ENCODE assay signal across 21 cellular contexts in the genomic region with DNA sequence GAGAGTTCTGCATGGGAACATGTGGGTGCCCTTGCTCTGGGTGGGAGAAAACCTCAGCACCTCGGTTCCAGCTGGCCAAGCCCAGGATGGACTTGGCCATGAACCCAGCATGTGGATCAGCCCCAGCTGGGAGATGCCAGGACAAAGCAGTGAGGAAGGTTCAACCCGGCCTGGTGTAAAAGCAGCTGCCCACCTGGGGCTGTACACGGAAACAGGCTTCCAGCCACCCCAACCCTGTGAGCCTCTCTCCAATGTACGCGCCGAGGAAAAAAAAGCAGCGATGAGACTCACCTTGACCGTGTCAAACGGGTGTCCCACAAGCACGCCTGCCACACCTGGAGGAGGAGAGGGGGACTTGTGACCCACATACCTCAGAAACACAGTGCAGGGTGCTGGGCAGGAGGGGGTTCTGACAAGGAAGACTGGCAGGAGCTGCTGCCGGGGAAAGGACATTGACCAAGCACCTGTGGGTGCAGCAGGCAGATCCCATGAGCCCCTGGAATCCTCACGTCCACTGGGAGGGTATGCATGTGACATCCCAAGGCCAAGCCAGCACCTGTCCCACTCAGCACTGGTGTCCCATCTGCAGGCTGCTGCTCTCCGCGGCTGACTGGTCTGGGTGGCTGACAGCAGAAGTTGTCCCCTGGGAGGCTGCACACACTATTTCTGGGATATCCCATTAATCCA. TPM values are rescaled to one million over a fixed set of nuclear protein-coding genes. Genes with fewer than 3 reads are reported as not detected.
DNase-seq lines count a peak whose midpoint lies in the region; FAIRE-seq and TF ChIP-seq lines count a peak whose summit lies in the region.
"Had no signal": no experiment of that assay in that cellular context is flagged by ENCODE, and none has a peak within 500 bp of the region (broad histone marks: within the 10 kb centered on the region; RNA-seq: fewer than 3 reads in every experiment).

No MANE protein-coding gene starts in this region.

- H2AK5ac ChIP-seq in H9 (ENCODE audit: insufficient read length, low read length) = no peak overlapping the region

- no peak overlapping the region for H4K5ac ChIP-seq in H9 (ENCODE audit: insufficient read length, low read depth, low read length)

- H3K4me3 ChIP-seq in AG04450 (ENCODE audit: low read depth, low read length) (no peak overlapping the region), kidney (ENCODE audit: low read length in 2 of 2) (no peak overlapping the region), skeletal muscle tissue (ENCODE audit: low read length in 3 of 3) (no peak overlapping the region)
- H3K4me3 ChIP-seq: GM23248, lung had no signal

- no peak overlapping the region for H2BK5ac ChIP-seq in H9 (ENCODE audit: insufficient read length, low read length)

- no peaks in the 10 kb centered on the region for H3K23me2 ChIP-seq in H9 (ENCODE audit: insufficient read length, low read depth, low read length, poor library complexity, severe bottlenecking)

- FAIRE-seq in kidney (lab: Jason Lieb, UNC) = no peak

- H3K18ac ChIP-seq in H9 (ENCODE audit: insufficient read length, low read depth, low read length) = no peak overlapping the region

- H3K14ac ChIP-seq in H9 (ENCODE audit: insufficient read depth, low read length) = no peak overlapping the region

- no peak overlapping the region for H3K4ac ChIP-seq in H9 (ENCODE audit: low read depth, low read length)

- no peak overlapping the region for H2BK120ac ChIP-seq in H9 (ENCODE audit: low read depth, low read length, poor library complexity, severe bottlenecking)

- no peak for TF ChIP-seq CTCF in AG04450 (IDR thresholded peaks at IDR 0.05; ENCODE audit: low read depth, low read length)
- TF ChIP-seq CTCF in H9 (conservative IDR thresholded peaks at IDR 0.05) = no peak
- no peak for TF ChIP-seq CTCF in kidney (IDR thresholded peaks at IDR 0.05; ENCODE audit: borderline replicate concordance, extremely low read depth, insufficient read depth)

- peaks cover 33 to 63% (median 56%) of the 10 kb centered on the region in 3 experiments for H3K36me3 Mint-ChIP-seq in H9 (ENCODE audit: insufficient read depth in 1 of 3, low read depth in 3 of 3)
- H3K36me3 Mint-ChIP-seq: naive B cell had no signal

- H3K9me3 ChIP-seq in AG04450 (ENCODE audit: control insufficient read depth, insufficient read depth, low read length) (no peaks in the 10 kb centered on the region), H9 (ENCODE audit: control insufficient read depth, low read depth, low read length) (no peaks in the 10 kb centered on the region), kidney (ENCODE audit: control insufficient read depth in 1 of 2, low read length in 2 of 2) (no peaks in the 10 kb centered on the region), skeletal muscle tissue (ENCODE audit: control insufficient read depth in 3 of 3, low read length in 3 of 3) (no peaks in the 10 kb centered on the region)

- POLR2A ChIA-PET in AG04450 (lab: Yijun Ruan, JAX) = no interaction called here

- H2BK20ac ChIP-seq in H9 (ENCODE audit: low read depth, low read length, poor library complexity, severe bottlenecking) = no peak overlapping the region

- peak overlapping the region in 2 of 3 experiments; percentile 49 to 57; a peak in 3 of 7 replicates for H3K27ac Mint-ChIP-seq in H9
- H3K27ac Mint-ChIP-seq: immature natural killer cell had no signal

- H3K79me1 ChIP-seq in H9 (ENCODE audit: insufficient read depth, low read depth, low read length, poor library complexity, severe bottlenecking) = peaks cover 5% of the 10 kb centered on the region

- WGBS in H9 (ENCODE audit: extremely low coverage, insufficient read length, low lambda C conversion rate) = no CpG with 5 or more reads among the region's 14 CpGs

- no peak overlapping the region; a peak in 1 of 5 replicates for H3K4me3 Mint-ChIP-seq in H9
- H3K4me3 Mint-ChIP-seq: immature natural killer cell had no signal

- no peaks in the 10 kb centered on the region for H3K27me3 ChIP-seq in AG04450 (ENCODE audit: control insufficient read depth, insufficient read depth, low read length)
- H3K27me3 ChIP-seq in H9 (ENCODE audit: insufficient read depth, low read length) = no peaks in the 10 kb centered on the region
- H3K27me3 ChIP-seq in skeletal muscle tissue (ENCODE audit: control insufficient read depth in 3 of 3, insufficient read depth in 3 of 3, low read length in 3 of 3) = no peaks in the 10 kb centered on the region

- H3K23ac ChIP-seq in H9 (ENCODE audit: insufficient read length, low read depth, low read length) = no peak overlapping the region

- H3K4me1 ChIP-seq in H9 (ENCODE audit: insufficient read depth, low read length) (no peaks in the 10 kb centered on the region), kidney (ENCODE audit: control insufficient read depth in 1 of 2, insufficient read depth in 1 of 2, low read depth in 1 of 2, low read length in 2 of 2) (peaks cover 14 to 25% of the 10 kb centered on the region in 2 donors), skeletal muscle tissue (ENCODE audit: control insufficient read depth in 3 of 3, insufficient read depth in 3 of 3, low read length in 3 of 3) (peaks cover 32 to 43% (median 35%) of the 10 kb centered on the region in 3 donors)

- H2BK12ac ChIP-seq in H9 (ENCODE audit: insufficient read length, low read depth, low read length) = no peak overlapping the region

- no peaks in the 10 kb centered on the region for H3K27me3 Mint-ChIP-seq in H9 (ENCODE audit: low read depth)
- H3K27me3 Mint-ChIP-seq: naive B cell had no signal

- CTCF ChIA-PET in AG04450 (lab: Charles Lee) = interaction anchor here (5.0 kb wide), 1 partner anchor 13 kb away, joined by 40 read pairs; no protein-coding TSS in a partner anchor

- no peak overlapping the region for H2AFZ ChIP-seq in H9 (ENCODE audit: low read length)

- H3K4me2 ChIP-seq in H9 (ENCODE audit: insufficient read depth, insufficient read length, low read length) = no peak overlapping the region

- H3K36me3 ChIP-seq in kidney (ENCODE audit: control insufficient read depth in 1 of 2, insufficient read depth in 2 of 2, low read length in 2 of 2) (no peaks in the 10 kb centered on the region), skeletal muscle tissue (ENCODE audit: control insufficient read depth in 3 of 3, insufficient read depth in 3 of 3, low read length in 3 of 3) (peaks cover 0 to 2% (median 0%) of the 10 kb centered on the region in 3 donors)

- H4K91ac ChIP-seq in H9 (ENCODE audit: insufficient read length, low read depth, low read length) = no peak overlapping the region

- no peak overlapping the region for H3T11ph ChIP-seq in H9 (ENCODE audit: low read length)

- peaks cover 7 to 9% of the 10 kb centered on the region in 2 experiments for H3K4me1 Mint-ChIP-seq in H9

- H3K56ac ChIP-seq in H9 (ENCODE audit: insufficient read length, low read depth, low read length) = no peak overlapping the region

- H3K9ac ChIP-seq in H9 (ENCODE audit: extremely low read depth, insufficient read length, low read length) = no peak overlapping the region
- no peak overlapping the region for H3K9ac ChIP-seq in kidney (ENCODE audit: low read length in 2 of 2)
- H3K9ac ChIP-seq in skeletal muscle tissue (ENCODE audit: low read depth in 1 of 3, low read length in 3 of 3) = peak overlapping the region in 1 of 3 donors; percentile 83

- H4K8ac ChIP-seq in H9 (replicated peaks; ENCODE audit: insufficient read length, low read depth, low read length) = no peak overlapping the region

- no peak overlapping the region for H2BK15ac ChIP-seq in H9 (ENCODE audit: low read depth, low read length)

- H3K27ac ChIP-seq in AG04450 (ENCODE audit: low read depth, low read length) = peak overlapping the region; percentile 31
- no peak overlapping the region for H3K27ac ChIP-seq in H9 (ENCODE audit: insufficient read length, low read depth, low read length)
- no peak overlapping the region for H3K27ac ChIP-seq in kidney (ENCODE audit: low read depth in 2 of 2, low read length in 2 of 2)
- H3K27ac ChIP-seq in skeletal muscle tissue (ENCODE audit: low read depth, low read length) = peak overlapping the region; percentile 74

- H4K20me1 ChIP-seq in H9 (ENCODE audit: control insufficient read depth, insufficient read depth, insufficient read length) = no peaks in the 10 kb centered on the region

- H3K79me2 ChIP-seq in H9 (ENCODE audit: insufficient read depth, low read length) = peaks cover 5% of the 10 kb centered on the region; the same call in 1 of the 2 replicates

- intact Hi-C loops in kidney (cut with DNase I) = no loop called here

- no peaks in the 10 kb centered on the region; a peak in 1 of 5 replicates for H3K9me3 Mint-ChIP-seq in H9
- H3K9me3 Mint-ChIP-seq: immature natural killer cell, naive B cell had no signal

- no peak for DNase-seq in AG04450 (ENCODE audit: low read depth, low spot score)
- DNase-seq in H9 = no peak
- peak; percentile 59 for DNase-seq in kidney
- DNase-seq in NCI-H1417 (lab: John Stamatoyannopoulos, UW) = no peak
- no peak for DNase-seq in DMS79 treated with DMSO at 0.1 percent for 48 hours (lab: John Stamatoyannopoulos, UW)
- no peak for DNase-seq in T-helper 9 cell
- no peak for DNase-seq in iPS-NIHi7 (ENCODE audit: extremely low spot score)
- DNase-seq: activated CD4-positive, alpha-beta T cell treated with anti-CD3 and anti-CD28 coated beads, Interleukin-2, amount 50 U/mL, for 4 hours; activated naive CD4-positive, alpha-beta T cell; amygdala; central memory CD4-positive, alpha-beta T cell; effector CD8-positive, alpha-beta T cell; GM23248; immature natural killer cell; KG1; naive B cell; NCI-H1930; NCI-H510A; stimulated activated CD4-positive, alpha-beta T cell treated with anti-CD3 and anti-CD28 coated beads, Interleukin-4, amount 100 ng/mL, for 4 hours had no signal

RNA-seq across cellular contexts. Expression of a gene that starts 7.5 kb away (rescaled TPM):
- polyA plus RNA-seq in AG04450 (2011; rRNA removed) (21.3 and 26.1 TPM in 2 replicates), kidney (ENCODE audit: insufficient read depth, low read depth, low replicate concordance) (88.5 TPM)
- 14.6 and 16.1 TPM in 2 replicates for polyA minus RNA-seq in AG04450 (2011; rRNA and poly(A)+ RNA removed)
- total RNA-seq in H9 (2021) (161 and 175 TPM in 2 replicates), kidney (152 TPM), skeletal muscle tissue (30.8 TPM)

RNA-seq across cellular contexts. Expression of a gene that starts 24.4 kb away (rescaled TPM):
- polyA plus RNA-seq in AG04450 (2011; rRNA removed) (not detected in 2 replicates), kidney (ENCODE audit: insufficient read depth, low read depth, low replicate concordance) (1.0 TPM)
- not detected in 2 replicates for polyA minus RNA-seq in AG04450 (2011; rRNA and poly(A)+ RNA removed)
- total RNA-seq in H9 (2021) (0.13 TPM in 1 of 2 replicates, not detected in the other), kidney (not detected), skeletal muscle tissue (0.52 TPM)
- total RNA-seq: GM23248 had no signal
- polyA plus RNA-seq: GM23248, immature natural killer cell had no signal

RNA-seq across cellular contexts. Expression of a gene that starts 59.8 kb away (rescaled TPM):
- 38.0 and 45.6 TPM in 2 replicates for polyA plus RNA-seq in AG04450 (2011; rRNA removed)
- 25.5 and 27.2 TPM in 2 replicates for polyA minus RNA-seq in AG04450 (2011; rRNA and poly(A)+ RNA removed)
- 103 and 106 TPM in 2 replicates for total RNA-seq in H9 (2021)
- 60.4 TPM for total RNA-seq in kidney
- 34.2 TPM for polyA plus RNA-seq in kidney (ENCODE audit: insufficient read depth, low read depth, low replicate concordance)
- total RNA-seq in skeletal muscle tissue = 39.7 TPM

Comparison
In these comparisons a context has a peak if more than half of its experiments do, and no peak if none do; other contexts are left out.
1. H3K27ac ChIP-seq: peak in AG04450 (single experiment) and skeletal muscle tissue (single experiment); none in H9 (single experiment) and kidney (0 of 2).